Comparison of ENCODE assay signal across 35 cellular contexts in genomic region chr10:113950268-113950667, GRCh38.
DNase-seq lines count a peak whose midpoint lies in the region; ATAC-seq, FAIRE-seq and TF ChIP-seq lines count a peak whose summit lies in the region.
"Had no signal": no experiment of that assay in that cellular context is flagged by ENCODE, and none has a peak within 500 bp of the region (broad histone marks: within the 10 kb centered on the region; RNA-seq: fewer than 3 reads in every experiment).

No MANE protein-coding gene starts in this region.

- intact Hi-C loops in K562 (cut with micrococcal nuclease) (no loop called here), Right ventricle myocardium inferior (cut with DNase I) (no loop called here)

- H3K9me3 ChIP-seq in HEK293 (ENCODE audit: control insufficient read depth, insufficient read depth, low read depth, low read length) (no peaks in the 10 kb centered on the region), K562 (replicated peaks; ENCODE audit: control insufficient read depth, insufficient read depth, low read depth, low read length) (no peaks in the 10 kb centered on the region), neural cell (ENCODE audit: low read length) (no peaks in the 10 kb centered on the region), SK-N-SH (no peaks in the 10 kb centered on the region)
- H3K9me3 ChIP-seq: A549, BE2C had no signal

- ATAC-seq in K562 (no peak), HG03280 (IDR thresholded peaks at IDR 0.05; ENCODE audit: unreplicated experiment) (no peak), Right ventricle myocardium inferior (no peak)
- ATAC-seq: A549; CD8-positive, alpha-beta T cell had no signal

- H3K9me1 ChIP-seq in K562 (ENCODE audit: control insufficient read depth, insufficient read depth, low read length) = no peaks in the 10 kb centered on the region

- H4K20me1 ChIP-seq in K562 (replicated peaks; ENCODE audit: control insufficient read depth, insufficient read depth, low read length) (no peaks in the 10 kb centered on the region), neural cell (ENCODE audit: insufficient read depth) (no peaks in the 10 kb centered on the region), SK-N-SH (ENCODE audit: insufficient read depth) (no peaks in the 10 kb centered on the region)
- H4K20me1 ChIP-seq: BLaER1; BLaER1 treated with 17β-estradiol and CSF1 and Interleukin-3, amounts not matched to agents 10 nM and 100 nM had no signal

- CTCF ChIA-PET in HEK293 (lab: Yijun Ruan, JAX) (no interaction called here), HEK293T (lab: Yijun Ruan, JAX) (no interaction called here), K562 (lab: Yijun Ruan, JAX; ENCODE audit: low intra/inter-chr PET ratio) (no interaction called here), SK-N-SH (lab: Yijun Ruan, JAX) (no interaction called here)

- no peak overlapping the region for H3K27ac ChIP-seq in HEK293 (ENCODE audit: extremely low read depth, low read depth, low read length)
- no peak overlapping the region for H3K27ac ChIP-seq in K562 (ENCODE audit: extremely low read depth, low read depth, low read length)
- no peak overlapping the region for H3K27ac ChIP-seq in neural cell (ENCODE audit: low read length)
- H3K27ac ChIP-seq in SK-N-SH (ENCODE audit: low read depth in 2 of 2, low read length in 1 of 2) = no peak overlapping the region
- H3K27ac ChIP-seq: 22Rv1; A549; BLaER1; BLaER1 treated with 17β-estradiol and CSF1 and Interleukin-3, amounts not matched to agents 10 nM and 100 nM; C4-2B had no signal

- H3K36me3 ChIP-seq in HEK293 (ENCODE audit: control insufficient read depth in 2 of 2, insufficient read depth in 1 of 2, low read length in 2 of 2) (no peaks in the 10 kb centered on the region), K562 (ENCODE audit: control insufficient read depth, insufficient read depth, low read length) (no peaks in the 10 kb centered on the region), neural cell (ENCODE audit: insufficient read depth, low read length) (no peaks in the 10 kb centered on the region), SK-N-SH (replicated peaks in 1 of 2; ENCODE audit: control insufficient read depth in 1 of 2, insufficient read depth in 2 of 2, low read length in 1 of 2) (no peaks in the 10 kb centered on the region)
- H3K36me3 ChIP-seq: BE2C, BLaER1 had no signal

- no peak for TF ChIP-seq POLR2A in K562 (conservative IDR thresholded peaks at IDR 0.05)

- H3K79me2 ChIP-seq in K562 (ENCODE audit: control insufficient read depth, insufficient read depth, low read length) = no peaks in the 10 kb centered on the region
- H3K79me2 ChIP-seq in neural cell (replicated peaks; ENCODE audit: insufficient read depth, low read length) = no peaks in the 10 kb centered on the region
- no peaks in the 10 kb centered on the region for H3K79me2 ChIP-seq in SK-N-SH (ENCODE audit: insufficient read depth)

- DNase-seq in HEK293T (ENCODE audit: extremely low spot score) (no peak), K562 (ENCODE audit: extremely low read depth in 1 of 4, low spot score in 3 of 4) (no peak), SK-N-SH (no peak), NCI-H524 treated with DMSO at 0.1 percent for 48 hours (lab: John Stamatoyannopoulos, UW) (no peak), Right ventricle myocardium inferior (ENCODE audit: missing footprints) (no peak)
- DNase-seq: 8988T; ACHN; AML-193; BE2C; C1 segment of cervical spinal cord; Caco-2; Calu3; CD4-positive, alpha-beta memory T cell; CD4-positive, alpha-beta T cell; CD4-positive, CD25-positive, alpha-beta regulatory T cell; CD8-positive, alpha-beta memory T cell; CD8-positive, alpha-beta T cell; COR-L47; DMS 273 treated with DMSO at 0.1 percent for 48 hours; DMS153; DMS53; DMS79; DMS79 treated with DMSO at 0.1 percent for 48 hours; DND-41; EL had no signal

- H3K9me2 ChIP-seq in neural cell (ENCODE audit: insufficient read depth, low read length) = no peaks in the 10 kb centered on the region
- H3K9me2 ChIP-seq in SK-N-SH = no peaks in the 10 kb centered on the region

- in situ Hi-C loops in K562 (cut with MboI) = no loop called here

- H3K4me3 ChIP-seq in HEK293 (ENCODE audit: low read depth, low read length) (no peak overlapping the region), K562 (no peak overlapping the region), neural cell (ENCODE audit: low read length) (no peak overlapping the region), SK-N-SH (ENCODE audit: low read depth in 2 of 2, low read length in 1 of 2) (no peak overlapping the region)
- H3K4me3 ChIP-seq: A549; BLaER1; BLaER1 treated with 17β-estradiol and CSF1 and Interleukin-3, amounts not matched to agents 10 nM and 100 nM had no signal

- TF ChIP-seq EP300 in K562 (IDR thresholded peaks at IDR 0.05; ENCODE audit: low read length) (no peak), neural cell (conservative IDR thresholded peaks at IDR 0.05; ENCODE audit: poor library complexity, severe bottlenecking) (peak; percentile 96), SK-N-SH (IDR thresholded peaks at IDR 0.05; ENCODE audit: borderline replicate concordance in 1 of 2, low read depth in 1 of 2, low read length in 1 of 2) (no peak)

- no peak for FAIRE-seq in K562 (lab: Jason Lieb, UNC)
- FAIRE-seq: A204.1, A549, D721Med had no signal

- no peak overlapping the region for H3K4me2 ChIP-seq in K562 (ENCODE audit: insufficient read depth, low read length)
- H3K4me2 ChIP-seq in neural cell (ENCODE audit: low read length) = no peak overlapping the region
- H3K4me2 ChIP-seq in SK-N-SH = no peak overlapping the region
- H3K4me2 ChIP-seq: A549; BLaER1; BLaER1 treated with 17β-estradiol and CSF1 and Interleukin-3, amounts not matched to agents 10 nM and 100 nM had no signal

- H3K27me3 ChIP-seq in K562 (ENCODE audit: control insufficient read depth in 2 of 2, insufficient read depth in 2 of 2, low read length in 2 of 2) = no peaks in the 10 kb centered on the region
- H3K27me3 ChIP-seq in neural cell (ENCODE audit: insufficient read depth, low read depth, low read length) = no peaks in the 10 kb centered on the region
- no peaks in the 10 kb centered on the region for H3K27me3 ChIP-seq in SK-N-SH (ENCODE audit: insufficient read depth)
- H3K27me3 ChIP-seq: BE2C; BLaER1; BLaER1 treated with 17β-estradiol and CSF1 and Interleukin-3, amounts not matched to agents 10 nM and 100 nM had no signal

- TF ChIP-seq CTCF in HEK293 (tag by site-specific recombination; IDR thresholded peaks at IDR 0.05) = no peak
- TF ChIP-seq CTCF in K562 (IDR thresholded peaks at IDR 0.05 in 2 of 3, conservative IDR thresholded peaks at IDR 0.05 in 1 of 3; ENCODE audit: insufficient read depth in 2 of 3, low read depth in 1 of 3, low read length in 3 of 3) = no peak
- no peak for TF ChIP-seq CTCF in neural cell (IDR thresholded peaks at IDR 0.05; ENCODE audit: poor library complexity, severe bottlenecking)
- TF ChIP-seq CTCF in SK-N-SH (IDR thresholded peaks at IDR 0.05) = no peak

- H2AFZ ChIP-seq in K562 (ENCODE audit: low read depth, low read length) (no peak overlapping the region), neural cell (ENCODE audit: low read depth, low read length) (no peak overlapping the region), SK-N-SH (ENCODE audit: low read depth) (no peak overlapping the region)

- no TSS peak for BruUV-seq in K562 (replicated peaks; lab: Mats Ljungman, UMichigan)

- H3K9ac ChIP-seq in K562 (ENCODE audit: insufficient read depth in 1 of 2, low read depth in 2 of 2, low read length in 2 of 2) (no peak overlapping the region), neural cell (ENCODE audit: low read length) (no peak overlapping the region), SK-N-SH (no peak overlapping the region)
- H3K9ac ChIP-seq: BLaER1; BLaER1 treated with 17β-estradiol and CSF1 and Interleukin-3, amounts not matched to agents 10 nM and 100 nM had no signal

- H3F3A ChIP-seq in neural cell (ENCODE audit: insufficient read depth, low read length, poor library complexity, severe bottlenecking) (no peaks in the 10 kb centered on the region), SK-N-SH (replicated peaks; ENCODE audit: insufficient read depth) (no peaks in the 10 kb centered on the region)

- H3K4me1 ChIP-seq in HEK293 (ENCODE audit: control insufficient read depth, insufficient read depth, low read length) = no peaks in the 10 kb centered on the region
- peaks cover 5 to 8% of the 10 kb centered on the region in 2 experiments; a peak in 3 of 5 replicates for H3K4me1 ChIP-seq in K562 (replicated peaks in 1 of 2; ENCODE audit: control insufficient read depth in 2 of 2, insufficient read depth in 2 of 2, low read length in 2 of 2)
- peaks cover 0 to 11% of the 10 kb centered on the region in 2 experiments; a peak in 2 of 4 replicates for H3K4me1 ChIP-seq in SK-N-SH (ENCODE audit: control insufficient read depth in 1 of 2, insufficient read depth in 2 of 2, low read depth in 1 of 2, low read length in 1 of 2)

- no peak for TF ChIP-seq RAD21 in K562 (CRISPR knock-in tag; conservative IDR thresholded peaks at IDR 0.05 in 1 of 2, IDR thresholded peaks at IDR 0.05 in 1 of 2)
- TF ChIP-seq RAD21 in neural cell (conservative IDR thresholded peaks at IDR 0.05) = no peak
- no peak for TF ChIP-seq RAD21 in SK-N-SH (IDR thresholded peaks at IDR 0.05; ENCODE audit: low read length)

- POLR2A ChIA-PET in HEK293 (lab: Yijun Ruan, JAX) = no interaction called here
- POLR2A ChIA-PET in HEK293T (lab: Yijun Ruan, JAX) = no interaction called here
- POLR2A ChIA-PET in K562 (lab: Yijun Ruan, JAX) = interaction anchor here (0.6 kb wide), 1 partner anchor 114 kb away, joined by 3 read pairs; no protein-coding TSS in a partner anchor
- POLR2A ChIA-PET in SK-N-SH (lab: Yijun Ruan, JAX) = no interaction called here

TF ChIP-seq in HEK293, 187 proteins besides CTCF, POLR2A, EP300 and RAD21 (continues in another document):
- TF ChIP-seq HOXD13 (CRISPR knock-in tag; IDR thresholded peaks at IDR 0.05; ENCODE audit: borderline replicate concordance) (no peak), ZNF549 (tag by site-specific recombination; IDR thresholded peaks at IDR 0.05) (no peak)

TF ChIP-seq in HEK293T, 16 proteins besides CTCF, POLR2A, EP300 and RAD21 (continues in another document):
- no peak for TF ChIP-seq L3MBTL2 (conservative IDR thresholded peaks at IDR 0.05)

TF ChIP-seq in K562, 482 proteins besides CTCF, POLR2A, EP300 and RAD21 (continues in another document):
- TF ChIP-seq XRCC3 (IDR thresholded peaks at IDR 0.05) (no peak), ARID1B (IDR thresholded peaks at IDR 0.05) (no peak), ZEB2 (IDR thresholded peaks at IDR 0.05) (peak; percentile 90), RFX7 (CRISPR knock-in tag; IDR thresholded peaks at IDR 0.05) (no peak)

TF ChIP-seq in neural cell, 6 proteins besides CTCF, POLR2A, EP300 and RAD21:
- TF ChIP-seq POLR2AphosphoS5 (IDR thresholded peaks at IDR 0.05) (peak; percentile 66), SMC3 (conservative IDR thresholded peaks at IDR 0.05; ENCODE audit: poor library complexity) (no peak)
TF ChIP-seq in neural cell: peak in this region for 1.

TF ChIP-seq in SK-N-SH, 30 proteins besides CTCF, POLR2A, EP300 and RAD21:
- no peak for TF ChIP-seq MEF2A (IDR thresholded peaks at IDR 0.05; ENCODE audit: borderline replicate concordance, low read depth)
- TF ChIP-seq TEAD4 (IDR thresholded peaks at IDR 0.05; ENCODE audit: borderline replicate concordance, insufficient read depth) = no peak
- no peak for TF ChIP-seq NRF1 (IDR thresholded peaks at IDR 0.05; ENCODE audit: low read depth, low read length)
- no peak for TF ChIP-seq FOSL2 (IDR thresholded peaks at IDR 0.05; ENCODE audit: borderline replicate concordance, low read depth)
TF ChIP-seq in SK-N-SH: peak in this region for 0.

Comparison
In these comparisons a context has a peak if more than half of its experiments do, and no peak if none do; other contexts are left out.
1. Of the 44 proteins assayed by ChIP-seq in both K562 and HEK293: peak only in K562: none; only in HEK293: none; in both: ZEB2; in neither: 43.